In genomic region chr1:205630651-205631009, GRCh38 we compare ENCODE assay signal across 8 cellular contexts. TPM values are rescaled to one million over a fixed set of nuclear protein-coding genes. Genes with fewer than 3 reads are reported as not detected.
DNase-seq lines count a peak whose midpoint lies in the region; ATAC-seq and TF ChIP-seq lines count a peak whose summit lies in the region.

No MANE protein-coding gene starts in this region.

- WGBS in aorta, 2 donors, result 3 to 5% methylated on average over 3 of the region's 3 CpGs

- H3K4me1 Mint-ChIP-seq in mesothelial cell of epicardium, result peaks cover 22% of the 10 kb centered on the region

- TF ChIP-seq POLR2A in breast epithelium (IDR thresholded peaks at IDR 0.05), result no peak

- no peaks in the 10 kb centered on the region for H3K9me3 ChIP-seq in left ventricle myocardium inferior (replicated peaks)
- H3K9me3 ChIP-seq in breast epithelium, result no peaks in the 10 kb centered on the region
- no peaks in the 10 kb centered on the region for H3K9me3 ChIP-seq in aorta (ENCODE audit: control insufficient read depth, low read length)

- H3K36me3 Mint-ChIP-seq in mesothelial cell of epicardium, result no peaks in the 10 kb centered on the region

- ATAC-seq in Right ventricle myocardium superior (ENCODE audit: poor library complexity) (no peak), aorta (ENCODE audit: low FRiP score) (no peak), sciatic nerve (no peak), GM21367 (IDR thresholded peaks at IDR 0.05; ENCODE audit: unreplicated experiment) (no peak)

- peak overlapping the region; percentile 98 for H3K27ac Mint-ChIP-seq in mesothelial cell of epicardium

- H3K4me3 Mint-ChIP-seq in mesothelial cell of epicardium, result peak overlapping the region; percentile 88

- TF ChIP-seq CTCF in left ventricle myocardium inferior (IDR thresholded peaks at IDR 0.05; ENCODE audit: borderline replicate concordance), result no peak
- TF ChIP-seq CTCF in breast epithelium (IDR thresholded peaks at IDR 0.05), result no peak
- TF ChIP-seq CTCF in mesothelial cell of epicardium (IDR thresholded peaks at IDR 0.05; ENCODE audit: unreplicated experiment), result no peak

- peak overlapping the region; percentile 96 for H3K27ac ChIP-seq in left ventricle myocardium inferior (replicated peaks)
- peak overlapping the region; percentile 96 to 100 for H3K27ac ChIP-seq in breast epithelium
- H3K27ac ChIP-seq in aorta (ENCODE audit: low read depth in 1 of 2, low read length in 2 of 2), result peak overlapping the region; percentile 39 to 100

- no peaks in the 10 kb centered on the region for H3K36me3 ChIP-seq in left ventricle myocardium inferior
- H3K36me3 ChIP-seq in breast epithelium, result no peaks in the 10 kb centered on the region
- H3K36me3 ChIP-seq in aorta (ENCODE audit: control insufficient read depth in 1 of 2, insufficient read depth in 2 of 2, low read length in 1 of 2), result no peaks in the 10 kb centered on the region

- no peak for DNase-seq in left ventricle myocardium inferior
- DNase-seq in Right ventricle myocardium superior, result no peak
- DNase-seq in breast epithelium (ENCODE audit: low spot score in 2 of 2), result no peak
- DNase-seq in mesothelial cell of epicardium (ENCODE audit: low spot score in 2 of 2, unreplicated experiment in 2 of 2), result no peak
- no peak for DNase-seq in aorta
- DNase-seq in amniotic stem cell (lab: John Stamatoyannopoulos, UW), result no peak
- no peak for DNase-seq in sciatic nerve (ENCODE audit: low spot score)

- H3K4me1 ChIP-seq in left ventricle myocardium inferior (peaks cover 48% of the 10 kb centered on the region), breast epithelium (peaks cover 0 to 7% of the 10 kb centered on the region in 2 donors), aorta (ENCODE audit: control insufficient read depth in 1 of 2, insufficient read depth in 2 of 2, low read length in 2 of 2) (peaks cover 2 to 3% of the 10 kb centered on the region in 2 donors)

- H3K4me3 ChIP-seq in left ventricle myocardium inferior (peak overlapping the region; percentile 80), breast epithelium (peak overlapping the region; percentile 58 to 96 (median 75)), aorta (ENCODE audit: low read length in 2 of 2) (peak overlapping the region; percentile 95 to 100)

- intact Hi-C loops in left ventricle myocardium inferior (cut with micrococcal nuclease), result loop anchor here (5.0 kb wide), 1 partner anchor 38 kb away; no protein-coding TSS in a partner anchor
- intact Hi-C loops in Right ventricle myocardium superior (cut with DNase I), result loop anchor here (5.0 kb wide), 1 partner anchor 33 kb away; no protein-coding TSS in a partner anchor
- intact Hi-C loops in breast epithelium (cut with DNase I; ENCODE audit: low total_unique reads), result no loop called here
- intact Hi-C loops in aorta (cut with DNase I), result loop anchor here (2.0 to 5.0 kb wide), 3 partner anchors 32 to 508 kb away; partner anchors contain the start of gene RBBP5 (in 1 of the 2)
- intact Hi-C loops in sciatic nerve (cut with DNase I), result no loop called here

- H3K27me3 Mint-ChIP-seq in mesothelial cell of epicardium (ENCODE audit: low read depth), result no peaks in the 10 kb centered on the region

- no peaks in the 10 kb centered on the region for H3K9me3 Mint-ChIP-seq in mesothelial cell of epicardium

- H3K27me3 ChIP-seq in left ventricle myocardium inferior (ENCODE audit: low read depth), result no peaks in the 10 kb centered on the region
- H3K27me3 ChIP-seq in breast epithelium, result no peaks in the 10 kb centered on the region
- H3K27me3 ChIP-seq in aorta (ENCODE audit: control insufficient read depth in 1 of 2, insufficient read depth in 2 of 2, low read length in 1 of 2), result no peaks in the 10 kb centered on the region

RNA-seq across cellular contexts. Expression of gene ELK4, which starts 1.2 kb away (rescaled TPM):
- total RNA-seq in left ventricle myocardium inferior (36.3 TPM), Right ventricle myocardium superior (31.1 TPM), breast epithelium (10 to 100 TPM; 22.6 to 32.5 (median 26.5) TPM), mesothelial cell of epicardium (32.2 to 36.8 TPM (median 34.8 TPM) in 3 replicates), aorta (10 to 100 TPM; 66.1 to 90.4 TPM), sciatic nerve (72.1 TPM)
- 1 to 10 TPM; 6.0 to 6.5 TPM for polyA plus RNA-seq in aorta

RNA-seq across cellular contexts. Expression of gene SLC45A3, which starts 49.7 kb away (rescaled TPM):
- total RNA-seq in left ventricle myocardium inferior (5.2 TPM), Right ventricle myocardium superior (6.9 TPM), breast epithelium (1 to 10 TPM; 1.3 to 2.9 (median 1.6) TPM), mesothelial cell of epicardium (7.0 to 7.5 TPM (median 7.1 TPM) in 3 replicates), aorta (1 to 10 TPM; 4.8 to 7.0 TPM), sciatic nerve (1.3 TPM)
- 10 to 100 TPM in 1 of 2 donors, 1 to 10 TPM in 1; 3.0 to 14.1 TPM for polyA plus RNA-seq in aorta

Comparison
In these comparisons a context has a peak if more than half of its experiments do, and no peak if none do; other contexts are left out.
1. intact Hi-C loops: an anchor here in left ventricle myocardium inferior (5.0 kb wide), Right ventricle myocardium superior (5.0 kb wide) and aorta (2.0 to 5.0 kb wide); none called in breast epithelium and sciatic nerve.